In genomic region chr11:64869571-64870175, GRCh38 we compare ENCODE assay signal across 6 cellular contexts. TPM values are rescaled to one million over a fixed set of nuclear protein-coding genes. Genes with fewer than 3 reads are reported as not detected.
DNase-seq lines count a peak whose midpoint lies in the region; ATAC-seq and TF ChIP-seq lines count a peak whose summit lies in the region.

No MANE protein-coding gene starts in this region.

- H3K36me3 Mint-ChIP-seq in HFFc6 (ENCODE audit: low read depth): peaks cover 46% of the 10 kb centered on the region
- peaks cover 62% of the 10 kb centered on the region for H3K36me3 Mint-ChIP-seq in central memory CD8-positive, alpha-beta T cell (ENCODE audit: insufficient read depth)

- H3K27me3 Mint-ChIP-seq in HFFc6 (ENCODE audit: insufficient read depth): no peaks in the 10 kb centered on the region
- H3K27me3 Mint-ChIP-seq in central memory CD8-positive, alpha-beta T cell: no peaks in the 10 kb centered on the region

- ATAC-seq in central memory CD8-positive, alpha-beta T cell (replicated peaks; ENCODE audit: extremely low read depth, poor library complexity, severe bottlenecking): peak; percentile 16
- ATAC-seq in sciatic nerve: peak; percentile 8
- no peak for ATAC-seq in GM21717 (IDR thresholded peaks at IDR 0.05; ENCODE audit: unreplicated experiment)
- ATAC-seq in GM18511 (IDR thresholded peaks at IDR 0.05; ENCODE audit: unreplicated experiment): no peak

- peak; percentile 67 for TF ChIP-seq CTCF in HFFc6 (IDR thresholded peaks at IDR 0.05)

- peaks cover 5% of the 10 kb centered on the region; the same call in 1 of the 2 replicates for H3K9me3 Mint-ChIP-seq in HFFc6
- no peaks in the 10 kb centered on the region for H3K9me3 Mint-ChIP-seq in central memory CD8-positive, alpha-beta T cell

- H3K4me3 Mint-ChIP-seq in HFFc6: peak overlapping the region; percentile 79
- peak overlapping the region; percentile 80 for H3K4me3 Mint-ChIP-seq in central memory CD8-positive, alpha-beta T cell

- peaks cover 81% of the 10 kb centered on the region for H3K4me1 Mint-ChIP-seq in HFFc6 (ENCODE audit: low read depth)
- peaks cover 76% of the 10 kb centered on the region for H3K4me1 Mint-ChIP-seq in central memory CD8-positive, alpha-beta T cell

- DNase-seq in HFFc6 (no peak), sciatic nerve (ENCODE audit: low spot score) (no peak)
- DNase-seq in central memory CD8-positive, alpha-beta T cell (ENCODE audit: low spot score in 2 of 2): no peak
- DNase-seq in stimulated activated CD4-positive, alpha-beta T cell treated with anti-CD3 and anti-CD28 coated beads, Interleukin-2, amount 100 ng/mL, for 48 hours: no peak

- intact Hi-C loops in sciatic nerve (cut with DNase I): no loop called here

- H3K27ac Mint-ChIP-seq in HFFc6: peak overlapping the region; percentile 91
- peak overlapping the region; percentile 93 for H3K27ac Mint-ChIP-seq in central memory CD8-positive, alpha-beta T cell (ENCODE audit: low read depth)

RNA-seq across cellular contexts. Expression of gene EHD1, which starts 8.7 kb away (rescaled TPM):
- 100 to 1,000 TPM; 189 to 227 (median 197) TPM for total RNA-seq in HFFc6 (2021; fragmentation: NEBNext Ultra II Directional; extraction: Animal tissue kit (Norgen Biotek cat#: 25700))
- total RNA-seq in sciatic nerve: 64.5 TPM

RNA-seq across cellular contexts. Expression of gene CDC42BPG, which starts 25.2 kb away (rescaled TPM):
- total RNA-seq in HFFc6 (2021; fragmentation: NEBNext Ultra II Directional; extraction: Animal tissue kit (Norgen Biotek cat#: 25700)): under 1 TPM in 5 of 6 experiments, not detected in 1; 0.02 to 0.21 (median 0.05) TPM
- total RNA-seq in sciatic nerve: 0.58 TPM

RNA-seq across cellular contexts. Expression of gene ATG2A, which starts 47.3 kb away (rescaled TPM):
- 10 to 100 TPM; 19.0 to 21.7 (median 20.0) TPM for total RNA-seq in HFFc6 (2021; fragmentation: NEBNext Ultra II Directional; extraction: Animal tissue kit (Norgen Biotek cat#: 25700))
- 28.0 TPM for total RNA-seq in sciatic nerve

RNA-seq across cellular contexts. Expression of gene PPP2R5B, which starts 54.8 kb away (rescaled TPM):
- 10 to 100 TPM; 16.2 to 28.1 (median 19.6) TPM for total RNA-seq in HFFc6 (2021; fragmentation: NEBNext Ultra II Directional; extraction: Animal tissue kit (Norgen Biotek cat#: 25700))
- 21.1 TPM for total RNA-seq in sciatic nerve

RNA-seq across cellular contexts. Expression of gene MEN1, which starts 59.3 kb away (rescaled TPM):
- total RNA-seq in HFFc6 (2021; fragmentation: NEBNext Ultra II Directional; extraction: Animal tissue kit (Norgen Biotek cat#: 25700)): 10 to 100 TPM; 23.9 to 35.5 (median 26.9) TPM
- total RNA-seq in sciatic nerve: 17.7 TPM

Comparison
In these comparisons a context has a peak if more than half of its experiments do, and no peak if none do; other contexts are left out.
1. ATAC-seq: peak in central memory CD8-positive, alpha-beta T cell (single experiment) and sciatic nerve (single experiment); none in GM21717 (single experiment) and GM18511 (single experiment).